ENCODE assay signal across 8 cellular contexts in genomic region chr6:62285612-62286469, GRCh38. TPM values are rescaled to one million over a fixed set of nuclear protein-coding genes. Genes with fewer than 3 reads are reported as not detected.
DNase-seq lines count a peak whose midpoint lies in the region; ATAC-seq, FAIRE-seq and TF ChIP-seq lines count a peak whose summit lies in the region.

KHDRBS2 (minus strand) TSS chr6:62286225.

- ATAC-seq in GM21528 (IDR thresholded peaks at IDR 0.05; ENCODE audit: low FRiP score, unreplicated experiment) (peak; percentile 100), upper lobe of right lung (peak; percentile 100)

- TF ChIP-seq POLR2A in esophagus squamous epithelium (IDR thresholded peaks at IDR 0.05), result no peak

- H3K9me3 ChIP-seq in esophagus squamous epithelium (no peaks in the 10 kb centered on the region), muscle layer of colon (ENCODE audit: low read length) (no peaks in the 10 kb centered on the region), upper lobe of right lung (no peaks in the 10 kb centered on the region)

- DNase-seq in GM12865 (ENCODE audit: low read depth) (peak; percentile 83), HTR-8/SVneo (ENCODE audit: insufficient read length, low spot score) (peak; percentile 8), SKM-1 (lab: John Stamatoyannopoulos, UW; ENCODE audit: unreplicated experiment) (peak; percentile 82), esophagus squamous epithelium (lab: John Stamatoyannopoulos, UW) (peak; percentile 59), upper lobe of right lung (peak; percentile 95)
- no peak for DNase-seq in activated effector memory CD4-positive, alpha-beta T cell treated with Interleukin-2 at 50 U/mL for 16 hours

- no peak within 1 kb of the TSS for H3K27ac ChIP-seq in esophagus squamous epithelium
- no peak within 1 kb of the TSS for H3K27ac ChIP-seq in muscle layer of colon (ENCODE audit: low read depth, low read length)
- no peak within 1 kb of the TSS for H3K27ac ChIP-seq in upper lobe of right lung

- H3K36me3 ChIP-seq in esophagus squamous epithelium, result no peaks in the 10 kb centered on the region
- no peaks in the 10 kb centered on the region for H3K36me3 ChIP-seq in muscle layer of colon (ENCODE audit: insufficient read depth, low read length)
- H3K36me3 ChIP-seq in upper lobe of right lung, result no peaks in the 10 kb centered on the region

- peak within 1 kb of the TSS; percentile 35 for H3K4me3 ChIP-seq in GM12865 (ENCODE audit: low read depth, low read length)
- peak within 1 kb of the TSS in 3 of 4 donors; percentile 29 to 56 (median 36) for H3K4me3 ChIP-seq in esophagus squamous epithelium
- H3K4me3 ChIP-seq in muscle layer of colon (ENCODE audit: low read depth in 1 of 2, low read length in 2 of 2), result peak within 1 kb of the TSS; percentile 21 to 32
- peak within 1 kb of the TSS; percentile 55 for H3K4me3 ChIP-seq in upper lobe of right lung

- intact Hi-C loops in esophagus squamous epithelium (cut with DNase I) (no loop called here), upper lobe of right lung (cut with DNase I) (no loop called here)

- H3K27me3 ChIP-seq in esophagus squamous epithelium (peaks cover 0 to 24% (median 0%) of the 10 kb centered on the region in 4 donors), muscle layer of colon (ENCODE audit: control insufficient read depth in 1 of 2, insufficient read depth in 2 of 2, low read length in 2 of 2) (peaks cover 0 to 12% of the 10 kb centered on the region in 2 donors), upper lobe of right lung (peaks cover 21% of the 10 kb centered on the region)

- no peak within 1 kb of the TSS for H3K9ac ChIP-seq in muscle layer of colon (ENCODE audit: low read length)

- H3K4me1 ChIP-seq in esophagus squamous epithelium (peaks cover 0 to 13% (median 0%) of the 10 kb centered on the region in 3 donors), muscle layer of colon (ENCODE audit: insufficient read depth, low read length) (no peaks in the 10 kb centered on the region), upper lobe of right lung (no peaks in the 10 kb centered on the region)

- FAIRE-seq in HTR-8/SVneo (lab: Jason Lieb, UNC), result no peak

- WGBS in esophagus squamous epithelium, 2 donors, result 5% methylated on average over 13 to 28 of the region's 66 CpGs

- TF ChIP-seq CTCF in GM12865 (IDR thresholded peaks at IDR 0.05; ENCODE audit: insufficient read depth, low read depth, low read length, missing control alignments) (no peak), esophagus squamous epithelium (IDR thresholded peaks at IDR 0.05) (no peak), upper lobe of right lung (IDR thresholded peaks at IDR 0.05) (no peak)

RNA-seq across cellular contexts. Expression of gene KHDRBS2, which starts in this region (rescaled TPM):
- not detected for total RNA-seq in esophagus squamous epithelium
- 9.4 TPM for total RNA-seq in upper lobe of right lung

Comparison
In these comparisons a context has a peak if more than half of its experiments do, and no peak if none do; other contexts are left out.
1. RNA of gene KHDRBS2 (total RNA-seq): 9.4 TPM in upper lobe of right lung (single experiment); not detected in esophagus squamous epithelium; every median in the first group is over 10 times any median in the second.
2. Peak in DNase-seq and H3K4me3 ChIP-seq in esophagus squamous epithelium; RNA of the gene not detected or under 1 TPM.
3. Peak in every context shown above with its lines, with median percentiles within 50 percentile points of each other: H3K4me3 ChIP-seq.